ENCODE assay signal across 1 cellular context in the genomic region with DNA sequence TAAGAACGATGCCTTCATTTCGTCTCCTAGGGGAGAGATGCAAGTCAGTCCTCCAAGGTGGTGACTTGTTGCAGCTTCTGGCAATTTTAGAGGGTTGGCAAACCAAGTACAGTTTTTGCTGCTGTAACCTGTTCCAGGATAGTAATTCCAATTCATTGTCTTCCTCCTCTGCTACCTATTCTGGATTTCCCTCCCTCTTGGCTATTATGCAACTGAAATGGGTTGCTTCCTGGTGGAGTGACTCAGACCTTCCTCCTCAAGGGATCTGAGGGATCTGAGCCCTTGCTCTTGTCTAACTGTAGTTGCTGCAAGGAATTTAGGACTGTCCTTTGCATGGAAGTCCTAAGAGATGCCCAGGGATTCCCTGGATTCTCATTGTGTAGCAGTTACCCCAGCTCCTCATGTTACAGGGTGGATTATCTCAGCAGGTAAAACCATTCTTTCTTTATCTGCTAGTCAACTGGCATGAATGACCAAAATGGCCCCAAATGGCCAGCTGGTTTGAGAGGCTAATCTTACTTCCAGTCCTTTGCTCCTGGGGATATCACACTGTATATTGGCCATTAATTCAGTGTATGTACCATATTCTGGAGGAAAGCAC.
TF ChIP-seq lines count a peak whose summit lies in the region.

No MANE protein-coding gene starts in this region.

TF ChIP-seq in GM23338, 12 proteins besides CTCF, POLR2A, EP300 and RAD21:
- TF ChIP-seq, protein P1, sequence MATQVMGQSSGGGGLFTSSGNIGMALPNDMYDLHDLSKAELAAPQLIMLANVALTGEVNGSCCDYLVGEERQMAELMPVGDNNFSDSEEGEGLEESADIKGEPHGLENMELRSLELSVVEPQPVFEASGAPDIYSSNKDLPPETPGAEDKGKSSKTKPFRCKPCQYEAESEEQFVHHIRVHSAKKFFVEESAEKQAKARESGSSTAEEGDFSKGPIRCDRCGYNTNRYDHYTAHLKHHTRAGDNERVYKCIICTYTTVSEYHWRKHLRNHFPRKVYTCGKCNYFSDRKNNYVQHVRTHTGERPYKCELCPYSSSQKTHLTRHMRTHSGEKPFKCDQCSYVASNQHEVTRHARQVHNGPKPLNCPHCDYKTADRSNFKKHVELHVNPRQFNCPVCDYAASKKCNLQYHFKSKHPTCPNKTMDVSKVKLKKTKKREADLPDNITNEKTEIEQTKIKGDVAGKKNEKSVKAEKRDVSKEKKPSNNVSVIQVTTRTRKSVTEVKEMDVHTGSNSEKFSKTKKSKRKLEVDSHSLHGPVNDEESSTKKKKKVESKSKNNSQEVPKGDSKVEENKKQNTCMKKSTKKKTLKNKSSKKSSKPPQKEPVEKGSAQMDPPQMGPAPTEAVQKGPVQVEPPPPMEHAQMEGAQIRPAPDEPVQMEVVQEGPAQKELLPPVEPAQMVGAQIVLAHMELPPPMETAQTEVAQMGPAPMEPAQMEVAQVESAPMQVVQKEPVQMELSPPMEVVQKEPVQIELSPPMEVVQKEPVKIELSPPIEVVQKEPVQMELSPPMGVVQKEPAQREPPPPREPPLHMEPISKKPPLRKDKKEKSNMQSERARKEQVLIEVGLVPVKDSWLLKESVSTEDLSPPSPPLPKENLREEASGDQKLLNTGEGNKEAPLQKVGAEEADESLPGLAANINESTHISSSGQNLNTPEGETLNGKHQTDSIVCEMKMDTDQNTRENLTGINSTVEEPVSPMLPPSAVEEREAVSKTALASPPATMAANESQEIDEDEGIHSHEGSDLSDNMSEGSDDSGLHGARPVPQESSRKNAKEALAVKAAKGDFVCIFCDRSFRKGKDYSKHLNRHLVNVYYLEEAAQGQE (IDR thresholded peaks at IDR 0.05; ENCODE audit: unreplicated experiment), result no peak
- TF ChIP-seq, protein P2, sequence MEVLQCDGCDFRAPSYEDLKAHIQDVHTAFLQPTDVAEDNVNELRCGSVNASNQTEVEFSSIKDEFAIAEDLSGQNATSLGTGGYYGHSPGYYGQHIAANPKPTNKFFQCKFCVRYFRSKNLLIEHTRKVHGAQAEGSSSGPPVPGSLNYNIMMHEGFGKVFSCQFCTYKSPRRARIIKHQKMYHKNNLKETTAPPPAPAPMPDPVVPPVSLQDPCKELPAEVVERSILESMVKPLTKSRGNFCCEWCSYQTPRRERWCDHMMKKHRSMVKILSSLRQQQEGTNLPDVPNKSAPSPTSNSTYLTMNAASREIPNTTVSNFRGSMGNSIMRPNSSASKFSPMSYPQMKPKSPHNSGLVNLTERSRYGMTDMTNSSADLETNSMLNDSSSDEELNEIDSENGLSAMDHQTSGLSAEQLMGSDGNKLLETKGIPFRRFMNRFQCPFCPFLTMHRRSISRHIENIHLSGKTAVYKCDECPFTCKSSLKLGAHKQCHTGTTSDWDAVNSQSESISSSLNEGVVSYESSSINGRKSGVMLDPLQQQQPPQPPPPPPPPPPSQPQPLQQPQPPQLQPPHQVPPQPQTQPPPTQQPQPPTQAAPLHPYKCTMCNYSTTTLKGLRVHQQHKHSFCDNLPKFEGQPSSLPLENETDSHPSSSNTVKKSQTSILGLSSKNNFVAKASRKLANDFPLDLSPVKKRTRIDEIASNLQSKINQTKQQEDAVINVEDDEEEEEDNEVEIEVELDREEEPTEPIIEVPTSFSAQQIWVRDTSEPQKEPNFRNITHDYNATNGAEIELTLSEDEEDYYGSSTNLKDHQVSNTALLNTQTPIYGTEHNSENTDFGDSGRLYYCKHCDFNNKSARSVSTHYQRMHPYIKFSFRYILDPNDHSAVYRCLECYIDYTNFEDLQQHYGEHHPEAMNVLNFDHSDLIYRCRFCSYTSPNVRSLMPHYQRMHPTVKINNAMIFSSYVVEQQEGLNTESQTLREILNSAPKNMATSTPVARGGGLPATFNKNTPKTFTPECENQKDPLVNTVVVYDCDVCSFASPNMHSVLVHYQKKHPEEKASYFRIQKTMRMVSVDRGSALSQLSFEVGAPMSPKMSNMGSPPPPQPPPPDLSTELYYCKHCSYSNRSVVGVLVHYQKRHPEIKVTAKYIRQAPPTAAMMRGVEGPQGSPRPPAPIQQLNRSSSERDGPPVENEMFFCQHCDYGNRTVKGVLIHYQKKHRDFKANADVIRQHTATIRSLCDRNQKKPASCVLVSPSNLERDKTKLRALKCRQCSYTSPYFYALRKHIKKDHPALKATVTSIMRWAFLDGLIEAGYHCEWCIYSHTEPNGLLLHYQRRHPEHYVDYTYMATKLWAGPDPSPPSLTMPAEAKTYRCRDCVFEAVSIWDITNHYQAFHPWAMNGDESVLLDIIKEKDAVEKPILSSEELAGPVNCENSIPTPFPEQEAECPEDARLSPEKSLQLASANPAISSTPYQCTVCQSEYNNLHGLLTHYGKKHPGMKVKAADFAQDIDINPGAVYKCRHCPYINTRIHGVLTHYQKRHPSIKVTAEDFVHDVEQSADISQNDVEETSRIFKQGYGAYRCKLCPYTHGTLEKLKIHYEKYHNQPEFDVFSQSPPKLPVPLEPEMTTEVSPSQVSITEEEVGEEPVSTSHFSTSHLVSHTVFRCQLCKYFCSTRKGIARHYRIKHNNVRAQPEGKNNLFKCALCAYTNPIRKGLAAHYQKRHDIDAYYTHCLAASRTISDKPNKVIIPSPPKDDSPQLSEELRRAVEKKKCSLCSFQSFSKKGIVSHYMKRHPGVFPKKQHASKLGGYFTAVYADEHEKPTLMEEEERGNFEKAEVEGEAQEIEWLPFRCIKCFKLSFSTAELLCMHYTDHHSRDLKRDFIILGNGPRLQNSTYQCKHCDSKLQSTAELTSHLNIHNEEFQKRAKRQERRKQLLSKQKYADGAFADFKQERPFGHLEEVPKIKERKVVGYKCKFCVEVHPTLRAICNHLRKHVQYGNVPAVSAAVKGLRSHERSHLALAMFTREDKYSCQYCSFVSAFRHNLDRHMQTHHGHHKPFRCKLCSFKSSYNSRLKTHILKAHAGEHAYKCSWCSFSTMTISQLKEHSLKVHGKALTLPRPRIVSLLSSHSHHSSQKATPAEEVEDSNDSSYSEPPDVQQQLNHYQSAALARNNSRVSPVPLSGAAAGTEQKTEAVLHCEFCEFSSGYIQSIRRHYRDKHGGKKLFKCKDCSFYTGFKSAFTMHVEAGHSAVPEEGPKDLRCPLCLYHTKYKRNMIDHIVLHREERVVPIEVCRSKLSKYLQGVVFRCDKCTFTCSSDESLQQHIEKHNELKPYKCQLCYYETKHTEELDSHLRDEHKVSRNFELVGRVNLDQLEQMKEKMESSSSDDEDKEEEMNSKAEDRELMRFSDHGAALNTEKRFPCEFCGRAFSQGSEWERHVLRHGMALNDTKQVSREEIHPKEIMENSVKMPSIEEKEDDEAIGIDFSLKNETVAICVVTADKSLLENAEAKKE (CRISPR knock-in tag; IDR thresholded peaks at IDR 0.05), result 0 out of 2 replicates have a peak, but pooled peaks have one; percentile 50
